ENCODE assay signal across 20 cellular contexts in the genomic region with DNA sequence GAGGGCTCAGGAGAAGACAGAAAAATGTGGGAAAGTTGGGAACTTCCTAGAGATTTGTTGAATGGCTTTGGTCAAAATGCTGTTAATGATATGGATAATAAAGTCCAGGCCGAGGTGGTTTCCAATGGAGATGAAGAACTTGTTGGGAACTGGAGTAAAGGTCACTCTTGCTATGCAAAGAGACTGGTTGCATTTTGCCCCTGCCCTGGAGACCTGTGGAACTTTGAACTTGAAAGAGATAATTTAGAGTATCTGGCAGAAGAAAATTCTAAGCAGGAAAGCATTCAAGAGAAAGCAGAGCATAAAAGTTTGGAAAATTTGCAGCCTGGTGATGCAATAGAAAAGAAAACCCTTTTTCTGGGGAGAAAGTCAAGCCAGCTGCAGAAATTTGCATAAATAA.
"Had no signal": no experiment of that assay in that cellular context is flagged by ENCODE, and none has a peak within 500 bp of the region (broad histone marks: within the 10 kb centered on the region; RNA-seq: fewer than 3 reads in every experiment).

No MANE protein-coding gene starts in this region.

- H3K27ac Mint-ChIP-seq: memory B cell; natural killer cell; progenitor cell of endocrine pancreas; stimulated activated naive CD8-positive, alpha-beta T cell treated with anti-CD3 and anti-CD28 coated beads, Interleukin-15, amount 100 ng/mL, for 72 hours had no signal

- H3K27me3 Mint-ChIP-seq: progenitor cell of endocrine pancreas had no signal

- H3K4me1 ChIP-seq: gastrocnemius medialis, testis, tibial artery had no signal

- H3K4me1 Mint-ChIP-seq: natural killer cell had no signal

- H3K36me3 Mint-ChIP-seq: natural killer cell had no signal

- H3K27ac ChIP-seq: coronary artery, gastrocnemius medialis, neutrophil, pancreas, testis, tibial artery, upper lobe of left lung had no signal

- H3K27me3 ChIP-seq: gastrocnemius medialis, neutrophil, pancreas, testis, tibial artery, upper lobe of left lung had no signal

- FAIRE-seq: pancreas, urothelium cell line had no signal

- DNase-seq: dermis blood vessel endothelial cell; gastrocnemius medialis; head of caudate nucleus; left cardiac atrium; left ventricle myocardium superior; natural killer cell; pancreas; stimulated activated CD4-positive, alpha-beta T cell treated with anti-CD3 and anti-CD28 coated beads, Interleukin-4, amount 100 ng/mL, for 24 hours; stimulated activated naive CD4-positive, alpha-beta T cell; stimulated activated naive CD8-positive, alpha-beta T cell treated with anti-CD3 and anti-CD28 coated beads, Interleukin-15, amount 100 ng/mL, for 72 hours; testis; tibial artery; upper lobe of left lung had no signal

- H3K4me3 Mint-ChIP-seq: memory B cell; natural killer cell; stimulated activated naive CD8-positive, alpha-beta T cell treated with anti-CD3 and anti-CD28 coated beads, Interleukin-15, amount 100 ng/mL, for 72 hours had no signal

- H3K36me3 ChIP-seq: gastrocnemius medialis, neutrophil, pancreas, tibial artery, upper lobe of left lung had no signal

- H3K9me3 ChIP-seq: gastrocnemius medialis, neutrophil, pancreas, testis, tibial artery, upper lobe of left lung had no signal

- H3K4me3 ChIP-seq: coronary artery, gastrocnemius medialis, lung, pancreas, testis, tibial artery, upper lobe of left lung had no signal

- H3K9me3 Mint-ChIP-seq: natural killer cell had no signal

- ATAC-seq: gastrocnemius medialis; left cardiac atrium; left ventricle myocardium superior; natural killer cell; pancreas; sciatic nerve; stimulated activated naive CD8-positive, alpha-beta T cell treated with anti-CD3 and anti-CD28 coated beads, Interleukin-15, amount 100 ng/mL, for 72 hours had no signal
